Comparison of ENCODE assay signal across 13 cellular contexts in genomic region chr6:31574106-31575061, GRCh38. TPM values are rescaled to one million over a fixed set of nuclear protein-coding genes. Genes with fewer than 3 reads are reported as not detected.
A peak's percentile ranks its signal among the peaks of the same experiment; 100 is the strongest.
DNase-seq lines count a peak whose midpoint lies in the region; ATAC-seq and TF ChIP-seq lines count a peak whose summit lies in the region.
"Had no signal": no experiment of that assay in that cellular context is flagged by ENCODE, and none has a peak within 500 bp of the region (broad histone marks: within the 10 kb centered on the region; RNA-seq: fewer than 3 reads in every experiment).

No MANE protein-coding gene starts in this region.

- ATAC-seq in CD4-positive, CD25-positive, alpha-beta regulatory T cell (ENCODE audit: low read depth in 2 of 2) = no peak
- no peak for ATAC-seq in HG02870 (IDR thresholded peaks at IDR 0.05; ENCODE audit: unreplicated experiment)

- H3K79me1 ChIP-seq in mesendoderm (ENCODE audit: low read length) = no peaks in the 10 kb centered on the region

- no peak overlapping the region for H4K8ac ChIP-seq in mesendoderm (ENCODE audit: low read depth, low read length)

- peaks cover 10% of the 10 kb centered on the region for H3K36me3 ChIP-seq in CD4-positive, CD25-positive, alpha-beta regulatory T cell (ENCODE audit: control insufficient read depth, insufficient read depth, low read length)
- H3K36me3 ChIP-seq in mesendoderm (ENCODE audit: control insufficient read depth, insufficient read depth, low read length) = no peaks in the 10 kb centered on the region

- H3K27me3 Mint-ChIP-seq in CD4-positive, CD25-positive, alpha-beta regulatory T cell = peaks cover 5% of the 10 kb centered on the region

- no peak overlapping the region for H3K4me2 ChIP-seq in mesendoderm (ENCODE audit: low read length)

- H3K9me3 ChIP-seq in CD4-positive, CD25-positive, alpha-beta regulatory T cell (ENCODE audit: control insufficient read depth in 2 of 2, low read length in 2 of 2) = no peaks in the 10 kb centered on the region

- peak overlapping the region; percentile 98 to 100 (median 100) for H3K27ac Mint-ChIP-seq in CD4-positive, CD25-positive, alpha-beta regulatory T cell

- H3K4ac ChIP-seq in mesendoderm (ENCODE audit: low read depth, low read length) = no peak overlapping the region

- H3K27ac ChIP-seq in CD4-positive, CD25-positive, alpha-beta regulatory T cell (ENCODE audit: insufficient read depth, low read length, poor library complexity, severe bottlenecking) = peak overlapping the region; percentile 95
- no peak overlapping the region for H3K27ac ChIP-seq in mesendoderm (ENCODE audit: low read depth, low read length)

- H3K4me1 ChIP-seq in CD4-positive, CD25-positive, alpha-beta regulatory T cell (ENCODE audit: control insufficient read depth, insufficient read depth, low read length, poor library complexity, severe bottlenecking) = peaks cover 96% of the 10 kb centered on the region
- peaks cover 2% of the 10 kb centered on the region for H3K4me1 ChIP-seq in mesendoderm (ENCODE audit: control insufficient read depth, low read depth, low read length)

- H2AK5ac ChIP-seq in mesendoderm (ENCODE audit: low read length) = no peak overlapping the region

- no peaks in the 10 kb centered on the region for H3K79me2 ChIP-seq in mesendoderm (ENCODE audit: control insufficient read depth, insufficient read depth, low read length)

- no peaks in the 10 kb centered on the region for H3K27me3 ChIP-seq in CD4-positive, CD25-positive, alpha-beta regulatory T cell (ENCODE audit: control insufficient read depth, insufficient read depth, low read length)
- H3K27me3 ChIP-seq in mesendoderm (ENCODE audit: insufficient read depth, low read length, poor library complexity) = no peaks in the 10 kb centered on the region

- H3K4me1 Mint-ChIP-seq in CD4-positive, CD25-positive, alpha-beta regulatory T cell = peaks cover 6 to 97% (median 73%) of the 10 kb centered on the region in 4 donors

- peak overlapping the region; percentile 99 to 100 (median 100) for H3K4me3 Mint-ChIP-seq in CD4-positive, CD25-positive, alpha-beta regulatory T cell

- DNase-seq in CD4-positive, CD25-positive, alpha-beta regulatory T cell = no peak
- peak; percentile 73 to 81 for DNase-seq in activated CD4-positive, alpha-beta T cell treated with anti-CD3 and anti-CD28 coated beads, Interleukin-2, amount 50 U/mL, for 48 hours
- DNase-seq in mesendoderm (peak; percentile 63), D341Med (ENCODE audit: low spot score) (no peak)
- no peak for DNase-seq in activated CD4-positive, CD25-positive, alpha-beta regulatory T cell treated with anti-CD3 and anti-CD28 coated beads, Interleukin-2, amount 50 U/mL, for 72 hours
- no peak for DNase-seq in central memory CD4-positive, alpha-beta T cell
- DNase-seq: amniotic stem cell, Calu3, KBM-7, NCI-H510A had no signal

- H3K18ac ChIP-seq in mesendoderm (ENCODE audit: low read length) = no peak overlapping the region

- WGBS in mesendoderm (ENCODE audit: extremely low coverage, insufficient coverage, low lambda C conversion rate) = no CpG with 5 or more reads among the region's 14 CpGs

- H4K5ac ChIP-seq in mesendoderm (ENCODE audit: low read length) = no peak overlapping the region

- H3K9ac ChIP-seq in mesendoderm (ENCODE audit: low read length) = no peak overlapping the region

- H3K23ac ChIP-seq in mesendoderm (ENCODE audit: low read length) = no peak overlapping the region

- peaks cover 31% of the 10 kb centered on the region for H3K36me3 Mint-ChIP-seq in CD4-positive, CD25-positive, alpha-beta regulatory T cell

- peak overlapping the region; percentile 99 for H3K4me3 ChIP-seq in CD4-positive, CD25-positive, alpha-beta regulatory T cell (ENCODE audit: low read depth, low read length)
- peak overlapping the region; percentile 64 for H3K4me3 ChIP-seq in GM12875 (ENCODE audit: low read depth, low read length)
- no peak overlapping the region for H3K4me3 ChIP-seq in mesendoderm (ENCODE audit: low read length)

- H2BK5ac ChIP-seq in mesendoderm (ENCODE audit: low read length) = no peak overlapping the region

- H3K9me3 Mint-ChIP-seq in CD4-positive, CD25-positive, alpha-beta regulatory T cell = no peaks in the 10 kb centered on the region

- H2BK15ac ChIP-seq in mesendoderm (replicated peaks; ENCODE audit: low read depth) = no peak overlapping the region

- no peak for TF ChIP-seq CTCF in GM12875 (IDR thresholded peaks at IDR 0.05; ENCODE audit: borderline replicate concordance, insufficient read depth, low read depth, low read length)

- H2BK120ac ChIP-seq in mesendoderm (ENCODE audit: low read depth, low read length) = no peak overlapping the region

- H3K56ac ChIP-seq in mesendoderm (ENCODE audit: low read length) = no peak overlapping the region

RNA-seq across cellular contexts. Expression of gene TNF, which starts 1.0 kb away (rescaled TPM):
- 21.8 TPM for total RNA-seq in CD4-positive, CD25-positive, alpha-beta regulatory T cell
- 1 to 10 TPM in 3 of 4 donors, under 1 TPM in 1; 0.48 to 3.1 (median 2.2) TPM for polyA plus RNA-seq in CD4-positive, CD25-positive, alpha-beta regulatory T cell
- polyA plus RNA-seq in mesendoderm (2013, experiment 1 of 2) = 0.04 TPM
- polyA plus RNA-seq in mesendoderm (2013, experiment 2 of 2) = 0.03 TPM

RNA-seq across cellular contexts. Expression of gene LTA, which starts 2.3 kb away (rescaled TPM):
- 15.6 TPM for total RNA-seq in CD4-positive, CD25-positive, alpha-beta regulatory T cell
- polyA plus RNA-seq in CD4-positive, CD25-positive, alpha-beta regulatory T cell = 10 to 100 TPM; 12.8 to 20.0 (median 13.9) TPM
- polyA plus RNA-seq in mesendoderm (2013, experiment 1 of 2) = 0.03 TPM
- polyA plus RNA-seq in mesendoderm (2013, experiment 2 of 2) = not detected
- total RNA-seq: Calu3, renal cortical epithelial cell had no signal

RNA-seq across cellular contexts. Expression of gene LTB, which starts 7.8 kb away (rescaled TPM):
- total RNA-seq in CD4-positive, CD25-positive, alpha-beta regulatory T cell = 493 TPM
- polyA plus RNA-seq in CD4-positive, CD25-positive, alpha-beta regulatory T cell = 1,000 to 10,000 TPM; 1,104 to 1,480 (median 1,402) TPM
- 0.18 TPM for polyA plus RNA-seq in mesendoderm (2013, experiment 1 of 2)
- not detected for polyA plus RNA-seq in mesendoderm (2013, experiment 2 of 2)

RNA-seq across cellular contexts. Expression of gene LST1, which starts 11.7 kb away (rescaled TPM):
- total RNA-seq in CD4-positive, CD25-positive, alpha-beta regulatory T cell = 12.9 TPM
- 10 to 100 TPM in 1 of 4 donors, 1 to 10 TPM in 3; 8.0 to 10.9 (median 8.7) TPM for polyA plus RNA-seq in CD4-positive, CD25-positive, alpha-beta regulatory T cell
- polyA plus RNA-seq in mesendoderm (2013, experiment 1 of 2) = 0.04 TPM
- polyA plus RNA-seq in mesendoderm (2013, experiment 2 of 2) = not detected
- total RNA-seq: renal cortical epithelial cell had no signal

RNA-seq across cellular contexts. Expression of gene NCR3, which starts 18.4 kb away (rescaled TPM):
- 8.6 TPM for total RNA-seq in CD4-positive, CD25-positive, alpha-beta regulatory T cell
- polyA plus RNA-seq in CD4-positive, CD25-positive, alpha-beta regulatory T cell = 10 to 100 TPM; 30.8 to 86.6 (median 39.2) TPM
- not detected for polyA plus RNA-seq in mesendoderm (2013, experiment 1 of 2)
- 0.06 TPM for polyA plus RNA-seq in mesendoderm (2013, experiment 2 of 2)
- total RNA-seq: Calu3, renal cortical epithelial cell had no signal

Comparison
In these comparisons a context has a peak if more than half of its experiments do, and no peak if none do; other contexts are left out.
1. DNase-seq: peak in activated CD4-positive, alpha-beta T cell treated with anti-CD3 and anti-CD28 coated beads, Interleukin-2, amount 50 U/mL, for 48 hours (2 of 2) and mesendoderm (single experiment); none in CD4-positive, CD25-positive, alpha-beta regulatory T cell (0 of 3), D341Med (single experiment), activated CD4-positive, CD25-positive, alpha-beta regulatory T cell treated with anti-CD3 and anti-CD28 coated beads, Interleukin-2, amount 50 U/mL, for 72 hours (single experiment) and central memory CD4-positive, alpha-beta T cell (single experiment).